9 cellular contexts compared by ENCODE assay signal in the genomic region with DNA sequence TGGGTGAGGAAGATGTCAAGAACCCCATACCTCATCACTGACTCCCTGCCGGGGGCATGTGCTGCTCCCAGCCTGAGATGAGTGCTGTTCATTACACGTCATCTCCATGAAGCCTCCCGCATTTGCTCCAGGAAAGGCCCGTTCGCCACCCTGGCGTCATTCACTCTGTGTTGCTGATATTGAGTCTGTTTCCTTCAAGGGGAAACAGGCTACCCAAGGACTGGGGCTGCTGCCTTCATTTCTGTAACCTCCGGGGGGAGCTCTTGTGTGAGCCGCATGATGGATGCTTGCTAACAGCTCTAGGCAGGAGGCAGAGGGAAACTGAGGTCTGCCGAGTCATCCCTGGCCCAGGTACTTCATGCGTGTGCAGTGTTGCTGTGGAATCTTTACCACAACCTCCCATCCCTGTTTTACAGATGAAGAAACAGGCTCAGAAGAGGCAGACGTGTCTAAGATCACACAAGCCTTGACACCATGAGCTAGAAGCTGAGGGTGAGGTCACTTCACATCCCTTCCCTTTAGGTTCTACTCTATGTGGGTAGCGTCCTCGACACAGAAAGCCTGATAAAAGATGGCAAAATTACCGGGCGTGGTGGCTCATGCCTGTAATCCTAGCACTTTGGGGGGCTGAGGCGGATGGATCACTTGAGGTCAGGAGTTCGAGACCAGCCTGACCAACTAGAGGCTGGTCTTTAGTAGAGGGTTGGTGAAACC. TPM values are rescaled to one million over a fixed set of nuclear protein-coding genes. Genes with fewer than 3 reads are reported as not detected.
A peak's percentile ranks its signal among the peaks of the same experiment; 100 is the strongest.
DNase-seq lines count a peak whose midpoint lies in the region; TF ChIP-seq lines count a peak whose summit lies in the region.
"Had no signal": no experiment of that assay in that cellular context is flagged by ENCODE, and none has a peak within 500 bp of the region (broad histone marks: within the 10 kb centered on the region; RNA-seq: fewer than 3 reads in every experiment).

No MANE protein-coding gene starts in this region.

- TF ChIP-seq CTCF in cardiac fibroblast (IDR thresholded peaks at IDR 0.05; ENCODE audit: low read depth, low read length), result peak; percentile 15

- H3K4me3 ChIP-seq in cardiac fibroblast (replicated peaks in 1 of 2; ENCODE audit: low read depth in 2 of 2, low read length in 2 of 2), result no peak overlapping the region

- intact Hi-C loops in posterior vena cava (cut with DNase I), result loop anchor here in 1 of 2 donors (10.0 kb wide), 1 partner anchor 471 kb away; the partner anchor contains the start of gene HSD3B7

- DNase-seq in DMS53 (lab: John Stamatoyannopoulos, UW) (peak; percentile 13), DMS53 treated with DMSO at 0.1 percent for 48 hours (lab: John Stamatoyannopoulos, UW; ENCODE audit: unreplicated experiment) (no peak), NCI-H69 (lab: John Stamatoyannopoulos, UW) (peak; percentile 24), cardiac fibroblast (ENCODE audit: low read depth in 2 of 2) (peak in 1 of 2 donors; percentile 27), posterior vena cava (ENCODE audit: low spot score) (peak; percentile 75), HEK293T (ENCODE audit: extremely low spot score) (no peak), HuH-7 (ENCODE audit: low spot score) (no peak)
- no peak for DNase-seq in activated CD8-positive, alpha-beta memory T cell treated with anti-CD3 and anti-CD28 coated beads, Interleukin-2, amount 50 U/mL, for 48 hours
- DNase-seq: caudate nucleus had no signal

- CTCF ChIA-PET in HEK293T (lab: Yijun Ruan, JAX), result interaction anchor here (0.5 to 1.2 kb wide), 6 partner anchors 12 to 645 kb away, joined by 3 to 5 read pairs (median 4); partner anchors contain the start of gene ZNF843

- POLR2A ChIA-PET in HEK293T (lab: Yijun Ruan, JAX), result interaction anchor here (1.0 kb wide), 2 partner anchors 16 to 53 kb away, joined by 3 read pairs; partner anchors contain the start of genes RUSF1 and TGFB1I1

TF ChIP-seq in HEK293T, 16 proteins besides CTCF, POLR2A, EP300 and RAD21:
- TF ChIP-seq PKNOX1 (IDR thresholded peaks at IDR 0.05) (no peak), BHLHE40 (IDR thresholded peaks at IDR 0.05; ENCODE audit: borderline replicate concordance) (no peak), ELF4 (IDR thresholded peaks at IDR 0.05) (no peak), TARDBP (IDR thresholded peaks at IDR 0.05) (no peak), ARNT (IDR thresholded peaks at IDR 0.05) (no peak), SUZ12 (IDR thresholded peaks at IDR 0.05) (no peak)

RNA-seq across cellular contexts. Expression of gene ARMC5, which starts 3.5 kb away (rescaled TPM):
- total RNA-seq in posterior vena cava, result 1 to 10 TPM; 6.4 to 8.3 TPM

RNA-seq across cellular contexts. Expression of gene ZNF843, which starts 13.2 kb away (rescaled TPM):
- 1 to 10 TPM; 1.0 to 1.9 TPM for total RNA-seq in posterior vena cava

RNA-seq across cellular contexts. Expression of gene TGFB1I1, which starts 16.2 kb away (rescaled TPM):
- total RNA-seq in posterior vena cava, result 100 to 1,000 TPM; 232 to 239 TPM

RNA-seq across cellular contexts. Expression of gene SLC5A2, which starts 27.2 kb away (rescaled TPM):
- total RNA-seq in posterior vena cava, result under 1 TPM in 1 of 2 donors, not detected in 1; 0.33 TPM

RNA-seq across cellular contexts. Expression of gene COX6A2, which starts 27.6 kb away (rescaled TPM):
- 1 to 10 TPM; 1.1 to 1.5 TPM for total RNA-seq in posterior vena cava

Comparison
In these comparisons a context has a peak if more than half of its experiments do, and no peak if none do; other contexts are left out.
1. DNase-seq: peak in DMS53 (single experiment), NCI-H69 (single experiment) and posterior vena cava (single experiment); none in DMS53 treated with DMSO at 0.1 percent for 48 hours (single experiment), HEK293T (single experiment), activated CD8-positive, alpha-beta memory T cell treated with anti-CD3 and anti-CD28 coated beads, Interleukin-2, amount 50 U/mL, for 48 hours (single experiment) and HuH-7 (single experiment).